ENCODE assay signal across 8 cellular contexts in the genomic region with DNA sequence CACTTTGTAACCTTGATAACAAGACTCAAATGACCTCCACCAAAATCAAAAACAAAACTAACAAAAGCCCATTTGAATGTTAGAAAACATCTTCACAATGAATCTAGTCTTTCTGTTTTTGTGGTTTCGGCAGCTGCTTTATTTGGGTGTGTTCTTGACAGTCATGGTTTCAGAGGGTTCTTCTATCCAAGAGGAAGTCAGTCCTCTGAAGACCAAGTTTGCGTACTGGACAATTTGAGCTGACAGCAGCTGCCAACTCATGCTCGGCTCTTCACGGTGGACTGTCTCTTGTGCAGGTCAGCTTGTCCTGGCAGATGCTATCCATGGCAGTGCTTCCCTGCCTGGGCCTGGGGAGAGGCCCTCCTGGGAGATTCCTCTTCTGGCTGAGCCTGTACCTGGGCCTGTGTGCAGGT.
DNase-seq lines count a peak whose midpoint lies in the region; ATAC-seq and TF ChIP-seq lines count a peak whose summit lies in the region.

No MANE protein-coding gene starts in this region.

- no peak overlapping the region for H2BK12ac ChIP-seq in neuronal stem cell (ENCODE audit: low read length)

- no peaks in the 10 kb centered on the region for H3K36me3 Mint-ChIP-seq in activated naive CD4-positive, alpha-beta T cell treated with anti-CD3 and anti-CD28 coated beads for 36 hours (ENCODE audit: low read depth)

- H3K27ac ChIP-seq in neuronal stem cell (replicated peaks; ENCODE audit: low read length) = no peak overlapping the region

- CTCF ChIA-PET in activated naive CD4-positive, alpha-beta T cell treated with anti-CD3 and anti-CD28 coated beads for 36 hours (lab: Charles Lee) = interaction anchor here (0.7 to 1.7 kb wide), 4 partner anchors 42 to 737 kb away, joined by 4 to 5 read pairs (median 5); no protein-coding TSS in a partner anchor

- H3K4me2 ChIP-seq in neuronal stem cell (ENCODE audit: insufficient read depth, low read length, poor library complexity, severe bottlenecking) = no peak overlapping the region

- no peak overlapping the region for H3K9ac ChIP-seq in neuronal stem cell (ENCODE audit: low read depth, low read length, poor library complexity)

- H3K27ac Mint-ChIP-seq in activated naive CD4-positive, alpha-beta T cell treated with anti-CD3 and anti-CD28 coated beads for 36 hours = no peak overlapping the region

- H3K27me3 Mint-ChIP-seq in activated naive CD4-positive, alpha-beta T cell treated with anti-CD3 and anti-CD28 coated beads for 36 hours (ENCODE audit: low read depth) = peaks cover 2% of the 10 kb centered on the region

- no peaks in the 10 kb centered on the region for H3K79me1 ChIP-seq in neuronal stem cell (ENCODE audit: low read depth, low read length)

- no peak overlapping the region for H3K4me3 Mint-ChIP-seq in activated naive CD4-positive, alpha-beta T cell treated with anti-CD3 and anti-CD28 coated beads for 36 hours

- H2AK5ac ChIP-seq in neuronal stem cell (ENCODE audit: low read depth, low read length) = no peak overlapping the region

- H2BK120ac ChIP-seq in neuronal stem cell (ENCODE audit: low read depth, low read length) = no peak overlapping the region

- intact Hi-C loops in activated naive CD4-positive, alpha-beta T cell treated with anti-CD3 and anti-CD28 coated beads for 36 hours (cut with micrococcal nuclease) = no loop called here

- H3K23ac ChIP-seq in neuronal stem cell (ENCODE audit: low read depth, low read length, poor library complexity) = no peak overlapping the region

- H3K4me3 ChIP-seq in neuronal stem cell (ENCODE audit: low read length in 2 of 2) = peak overlapping the region in 1 of 2 donors; percentile 20

- H2AFZ ChIP-seq in neuronal stem cell (ENCODE audit: low read length) = no peak overlapping the region

- peaks cover 3% of the 10 kb centered on the region for H3K4me1 Mint-ChIP-seq in activated naive CD4-positive, alpha-beta T cell treated with anti-CD3 and anti-CD28 coated beads for 36 hours (ENCODE audit: low read depth)

- no peak overlapping the region for H3K4ac ChIP-seq in neuronal stem cell (ENCODE audit: low read length)

- H3K14ac ChIP-seq in neuronal stem cell (ENCODE audit: low read length) = no peak overlapping the region

- no peak overlapping the region for H3K18ac ChIP-seq in neuronal stem cell (ENCODE audit: low read length)

- no CpG with 5 or more reads among the region's 4 CpGs for WGBS in neuronal stem cell (ENCODE audit: extremely low coverage in 2 of 2, insufficient read length in 2 of 2, insufficient replicate concordance in 1 of 2), 2 donors

- no peaks in the 10 kb centered on the region for H3K36me3 ChIP-seq in neuronal stem cell (replicated peaks in 1 of 2; ENCODE audit: control insufficient read depth in 2 of 2, insufficient read depth in 2 of 2, low read length in 2 of 2)

- peaks cover 8 to 13% of the 10 kb centered on the region in 2 donors for H3K4me1 ChIP-seq in neuronal stem cell (ENCODE audit: control insufficient read depth in 2 of 2, insufficient read depth in 1 of 2, low read depth in 1 of 2, low read length in 2 of 2)

- no peak overlapping the region for H2BK5ac ChIP-seq in neuronal stem cell (ENCODE audit: low read length)

- ATAC-seq in GM21381 (IDR thresholded peaks at IDR 0.05; ENCODE audit: unreplicated experiment) (peak; percentile 85), HG03442 (IDR thresholded peaks at IDR 0.05; ENCODE audit: unreplicated experiment) (peak; percentile 85)

- H3K27me3 ChIP-seq in neuronal stem cell (ENCODE audit: control insufficient read depth in 3 of 3, insufficient read depth in 3 of 3, low read depth in 1 of 3, low read length in 3 of 3) = no peaks in the 10 kb centered on the region

- in situ Hi-C loops in GM13976 (cut with MboI; ENCODE audit: low sequenced_read_pairs, unreplicated experiment) = loop anchor here (10.0 kb wide), 1 partner anchor 200 kb away; no protein-coding TSS in a partner anchor

- TF ChIP-seq CTCF in GM13976 (IDR thresholded peaks at IDR 0.05; ENCODE audit: borderline replicate concordance, control extremely low read depth, extremely low read depth, insufficient read depth, missing control alignments) = no peak

- no peak overlapping the region for H4K91ac ChIP-seq in neuronal stem cell (ENCODE audit: low read depth, low read length, poor library complexity)

- peak; percentile 60 for DNase-seq in GM13976 (ENCODE audit: low spot score)
- peak; percentile 59 for DNase-seq in globus pallidus (ENCODE audit: low spot score)
- DNase-seq in ureter (ENCODE audit: low spot score) = no peak
- no peak for DNase-seq in neuronal stem cell (ENCODE audit: low spot score)
- DNase-seq in activated naive CD4-positive, alpha-beta T cell treated with anti-CD3 and anti-CD28 coated beads for 36 hours = no peak
- DNase-seq in NCI-H146 (lab: John Stamatoyannopoulos, UW) = no peak

- H4K8ac ChIP-seq in neuronal stem cell (ENCODE audit: low read depth, low read length) = no peak overlapping the region

- H2BK15ac ChIP-seq in neuronal stem cell (ENCODE audit: low read length) = no peak overlapping the region

- peaks cover 2% of the 10 kb centered on the region for H3K9me3 Mint-ChIP-seq in activated naive CD4-positive, alpha-beta T cell treated with anti-CD3 and anti-CD28 coated beads for 36 hours

- H3K9me3 ChIP-seq in neuronal stem cell (replicated peaks in 1 of 2; ENCODE audit: control insufficient read depth in 2 of 2, insufficient read depth in 1 of 2, low read depth in 1 of 2, low read length in 2 of 2) = no peaks in the 10 kb centered on the region

Comparison
In these comparisons a context has a peak if more than half of its experiments do, and no peak if none do; other contexts are left out.
1. DNase-seq: peak in GM13976 (single experiment) and globus pallidus (single experiment); none in ureter (single experiment), neuronal stem cell (single experiment), activated naive CD4-positive, alpha-beta T cell treated with anti-CD3 and anti-CD28 coated beads for 36 hours (single experiment) and NCI-H146 (single experiment).